Comparison of ENCODE assay signal across 8 cellular contexts in the genomic region with DNA sequence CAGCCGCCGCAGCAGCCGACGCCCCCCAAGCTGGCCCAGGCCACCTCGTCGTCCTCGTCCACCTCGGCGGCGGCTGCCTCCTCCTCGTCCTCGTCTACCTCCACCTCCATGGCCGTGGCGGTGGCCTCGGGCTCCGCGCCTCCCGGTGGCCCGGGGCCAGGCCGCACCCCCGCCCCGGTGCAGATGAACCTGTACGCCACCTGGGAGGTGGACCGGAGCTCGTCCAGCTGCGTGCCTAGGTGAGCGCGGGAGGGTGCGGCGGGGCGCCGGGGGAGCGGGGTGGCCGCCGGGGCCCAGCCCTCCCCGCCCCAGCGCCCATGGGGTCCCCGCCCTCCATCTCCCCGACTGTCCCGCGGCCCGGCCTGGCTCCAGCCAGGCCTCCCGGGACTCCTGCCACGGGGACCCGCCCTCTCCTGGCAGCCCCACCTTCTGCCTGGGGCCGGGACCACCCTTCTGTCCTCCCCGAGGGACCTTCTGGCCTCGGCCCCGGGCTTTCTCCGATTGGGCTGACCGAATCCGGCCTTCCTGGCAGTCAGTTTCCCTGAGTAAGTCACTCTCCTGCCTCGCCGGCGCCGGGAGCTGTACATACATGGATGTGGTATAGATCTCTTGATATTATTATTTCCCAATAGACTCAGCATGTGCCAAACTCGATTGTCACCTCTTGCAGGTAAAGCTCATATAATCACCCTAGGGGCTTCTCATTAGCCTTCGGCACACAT. TPM values are rescaled to one million over a fixed set of nuclear protein-coding genes. Genes with fewer than 3 reads are reported as not detected.
A peak's percentile ranks its signal among the peaks of the same experiment; 100 is the strongest.
DNase-seq lines count a peak whose midpoint lies in the region; ATAC-seq and TF ChIP-seq lines count a peak whose summit lies in the region.

No MANE protein-coding gene starts in this region.

- no peaks in the 10 kb centered on the region for H3K27me3 Mint-ChIP-seq in activated naive CD4-positive, alpha-beta T cell treated with anti-CD3 and anti-CD28 coated beads for 36 hours (ENCODE audit: low read depth)
- peaks cover 5% of the 10 kb centered on the region for H3K27me3 Mint-ChIP-seq in glutamatergic neuron (ENCODE audit: unreplicated experiment)

- H3K79me2 ChIP-seq in osteoblast (ENCODE audit: insufficient read depth, low read length): peaks cover 52% of the 10 kb centered on the region

- H3K27me3 ChIP-seq in osteoblast (ENCODE audit: insufficient read depth, low read length): no peaks in the 10 kb centered on the region

- peak overlapping the region; percentile 83 for H3K4me3 ChIP-seq in osteoblast (ENCODE audit: insufficient read depth, low read length)

- H3K9me3 ChIP-seq in osteoblast (ENCODE audit: low read depth, low read length): no peaks in the 10 kb centered on the region

- H3K36me3 Mint-ChIP-seq in activated naive CD4-positive, alpha-beta T cell treated with anti-CD3 and anti-CD28 coated beads for 36 hours (ENCODE audit: low read depth): peaks cover 45% of the 10 kb centered on the region
- H3K36me3 Mint-ChIP-seq in glutamatergic neuron (ENCODE audit: unreplicated experiment): peaks cover 4% of the 10 kb centered on the region

- peak overlapping the region; percentile 89 for H3K4me3 Mint-ChIP-seq in activated naive CD4-positive, alpha-beta T cell treated with anti-CD3 and anti-CD28 coated beads for 36 hours
- peak overlapping the region; percentile 85 for H3K4me3 Mint-ChIP-seq in glutamatergic neuron (ENCODE audit: unreplicated experiment)

- TF ChIP-seq CTCF in glutamatergic neuron (IDR thresholded peaks at IDR 0.05; ENCODE audit: partially characterized antibody, unreplicated experiment) (no peak), osteoblast (IDR thresholded peaks at IDR 0.05; ENCODE audit: extremely low read depth, low read depth, low read length) (no peak)

- H2AFZ ChIP-seq in osteoblast (ENCODE audit: low read length): peak overlapping the region; percentile 41

- CTCF ChIA-PET in activated naive CD4-positive, alpha-beta T cell treated with anti-CD3 and anti-CD28 coated beads for 36 hours (lab: Charles Lee): interaction anchor here (0.7 to 6.4 kb wide), 8 partner anchors 9 to 65 kb away, joined by 3 to 61 read pairs (median 6); partner anchors contain the start of gene SF3B2

- H3K36me3 ChIP-seq in osteoblast (ENCODE audit: insufficient read depth, low read length): peaks cover 48% of the 10 kb centered on the region

- H3K27ac Mint-ChIP-seq in activated naive CD4-positive, alpha-beta T cell treated with anti-CD3 and anti-CD28 coated beads for 36 hours: peak overlapping the region; percentile 95
- peak overlapping the region; percentile 33 for H3K27ac Mint-ChIP-seq in glutamatergic neuron (ENCODE audit: unreplicated experiment)

- intact Hi-C loops in activated naive CD4-positive, alpha-beta T cell treated with anti-CD3 and anti-CD28 coated beads for 36 hours (cut with micrococcal nuclease): loop anchor here (1.0 to 5.0 kb wide), 3 partner anchors 30 to 178 kb away; partner anchors contain the start of gene CCDC85B

- peaks cover 63% of the 10 kb centered on the region for H3K4me1 Mint-ChIP-seq in activated naive CD4-positive, alpha-beta T cell treated with anti-CD3 and anti-CD28 coated beads for 36 hours (ENCODE audit: low read depth)
- peaks cover 29% of the 10 kb centered on the region for H3K4me1 Mint-ChIP-seq in glutamatergic neuron (ENCODE audit: low read depth, unreplicated experiment)

- peaks cover 21% of the 10 kb centered on the region for H3K4me1 ChIP-seq in osteoblast (ENCODE audit: insufficient read depth, low read length)

- H3K9me3 Mint-ChIP-seq in activated naive CD4-positive, alpha-beta T cell treated with anti-CD3 and anti-CD28 coated beads for 36 hours: no peaks in the 10 kb centered on the region
- H3K9me3 Mint-ChIP-seq in glutamatergic neuron (ENCODE audit: unreplicated experiment): peaks cover 12% of the 10 kb centered on the region

- DNase-seq in AG08395 (ENCODE audit: low spot score) (peak; percentile 48), HT-29 (ENCODE audit: low spot score) (peak; percentile 40), glutamatergic neuron (peak; percentile 48), osteoblast (ENCODE audit: insufficient read length, low spot score, missing footprints) (peak; percentile 90), foreskin melanocyte (no peak)
- peak; percentile 51 for DNase-seq in activated naive CD4-positive, alpha-beta T cell treated with anti-CD3 and anti-CD28 coated beads for 36 hours

- H4K20me1 ChIP-seq in osteoblast (ENCODE audit: insufficient read depth, low read length): peaks cover 17% of the 10 kb centered on the region

- H3K4me2 ChIP-seq in osteoblast (ENCODE audit: insufficient read depth, low read length): peak overlapping the region; percentile 96

- ATAC-seq in GM18868 (IDR thresholded peaks at IDR 0.05; ENCODE audit: unreplicated experiment): peak; percentile 6
- ATAC-seq in HG02884 (IDR thresholded peaks at IDR 0.05; ENCODE audit: unreplicated experiment): no peak

- peak overlapping the region; percentile 24 for H3K27ac ChIP-seq in osteoblast (ENCODE audit: low read depth, low read length)

RNA-seq across cellular contexts. Expression of gene PACS1, which starts 0.7 kb away (rescaled TPM):
- 13.8 and 23.1 TPM in 2 replicates for total RNA-seq in HT-29 (2014; rRNA removed; shearing (Covaris generic))
- 10 to 100 TPM; 77.8 to 80.7 TPM for total RNA-seq in activated naive CD4-positive, alpha-beta T cell treated with anti-CD3 and anti-CD28 coated beads for 36 hours
- total RNA-seq in glutamatergic neuron (ENCODE audit: unreplicated experiment) (30.6 TPM), osteoblast (38.0 and 39.8 TPM in 2 replicates)

RNA-seq across cellular contexts. Expression of gene SF3B2, which starts 18.6 kb away (rescaled TPM):
- 209 and 210 TPM in 2 replicates for total RNA-seq in HT-29 (2014; rRNA removed; shearing (Covaris generic))
- total RNA-seq in activated naive CD4-positive, alpha-beta T cell treated with anti-CD3 and anti-CD28 coated beads for 36 hours: 100 to 1,000 TPM; 319 to 321 TPM
- total RNA-seq in glutamatergic neuron (ENCODE audit: unreplicated experiment) (187 TPM), osteoblast (131 and 164 TPM in 2 replicates)

RNA-seq across cellular contexts. Expression of gene GAL3ST3, which starts 21.8 kb away (rescaled TPM):
- total RNA-seq in HT-29 (2014; rRNA removed; shearing (Covaris generic)): not detected in 2 replicates
- total RNA-seq in activated naive CD4-positive, alpha-beta T cell treated with anti-CD3 and anti-CD28 coated beads for 36 hours: under 1 TPM in 1 of 2 experiments, not detected in 1; 0.17 TPM
- total RNA-seq in glutamatergic neuron (ENCODE audit: unreplicated experiment) (2.4 TPM), osteoblast (not detected in 2 replicates)

RNA-seq across cellular contexts. Expression of gene CATSPER1, which starts 44.5 kb away (rescaled TPM):
- total RNA-seq in HT-29 (2014; rRNA removed; shearing (Covaris generic)): 0.13 and 0.44 TPM in 2 replicates
- not detected for total RNA-seq in activated naive CD4-positive, alpha-beta T cell treated with anti-CD3 and anti-CD28 coated beads for 36 hours
- total RNA-seq in glutamatergic neuron (ENCODE audit: unreplicated experiment) (not detected), osteoblast (not detected in 2 replicates)

RNA-seq across cellular contexts. Expression of gene CST6, which starts 59.0 kb away (rescaled TPM):
- 23.0 and 27.2 TPM in 2 replicates for total RNA-seq in HT-29 (2014; rRNA removed; shearing (Covaris generic))
- total RNA-seq in activated naive CD4-positive, alpha-beta T cell treated with anti-CD3 and anti-CD28 coated beads for 36 hours: not detected
- total RNA-seq in glutamatergic neuron (ENCODE audit: unreplicated experiment): not detected
- total RNA-seq in osteoblast: 1.8 and 2.9 TPM in 2 replicates
